Comparison of ENCODE assay signal across 16 cellular contexts in the genomic region with DNA sequence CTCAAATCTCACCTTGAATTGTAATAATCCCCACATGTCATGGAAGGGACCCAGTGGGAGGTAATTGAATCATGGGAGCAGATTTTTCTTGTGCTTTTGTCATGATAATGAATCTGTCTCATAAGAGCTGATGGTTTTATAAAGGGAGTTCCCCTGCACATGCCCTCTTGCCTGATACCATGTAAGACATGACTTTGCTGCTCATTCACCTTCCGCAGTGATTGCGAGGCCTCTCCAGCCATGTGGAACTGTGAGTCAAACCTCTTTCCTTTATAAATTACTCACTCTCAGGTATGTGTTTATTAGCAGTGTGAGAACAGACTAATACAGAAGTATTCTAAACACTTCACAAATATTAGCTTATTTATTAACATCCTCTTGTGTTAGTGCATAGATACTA.
"Had no signal": no experiment of that assay in that cellular context is flagged by ENCODE, and none has a peak within 500 bp of the region (broad histone marks: within the 10 kb centered on the region; RNA-seq: fewer than 3 reads in every experiment).

No MANE protein-coding gene starts in this region.

- DNase-seq: activated T-cell treated with anti-CD3 and anti-CD28 coated beads, Interleukin-2, amount 50 U/mL, for 1 hour; effector memory CD8-positive, alpha-beta T cell; left ventricle myocardium superior; mammary epithelial cell; midbrain; ovary; spleen; stimulated activated CD4-positive, alpha-beta T cell treated with anti-CD3 and anti-CD28 coated beads, Interleukin-4, amount 100 ng/mL, for 1 hour; stimulated activated naive CD4-positive, alpha-beta T cell had no signal

- H3K4me3 ChIP-seq: ascending aorta, ovary, prostate gland, right atrium auricular region, spleen, thoracic aorta, vagina had no signal

- FAIRE-seq: colon, endothelial cell of umbilical vein had no signal
